ENCODE assay signal across 29 cellular contexts in genomic region chr16:80318107-80318506, GRCh38.
"Had no signal": no experiment of that assay in that cellular context is flagged by ENCODE, and none has a peak within 500 bp of the region (broad histone marks: within the 10 kb centered on the region; RNA-seq: fewer than 3 reads in every experiment).

No MANE protein-coding gene starts in this region.

- H3K27ac Mint-ChIP-seq: activated CD4-positive, alpha-beta memory T cell treated with anti-CD3 and anti-CD28 coated beads, Interleukin-2, amount 10 ng/mL, durations not matched to agents 7 days and 5 days; activated CD4-positive, alpha-beta T cell treated with anti-CD3 and anti-CD28 coated beads, Interleukin-2, amount 10 ng/mL, durations not matched to agents 7 days and 5 days; activated naive CD8-positive, alpha-beta T cell; activated T-helper 17 cell treated with anti-CD3 and anti-CD28 coated beads, Interleukin-2, amount 50 U/mL, for 72 hours; dendritic cell treated with granulocyte-macrophage colony-stimulating factor and Interleukin-4, amounts not matched to agents 40 ng/mL and 50 ng/mL, for 4 days; endodermal cell had no signal

- H3K27ac ChIP-seq: brain microvascular endothelial cell, coronary artery, dorsolateral prefrontal cortex, heart left ventricle had no signal

- H3K9me3 Mint-ChIP-seq: activated CD4-positive, alpha-beta memory T cell treated with anti-CD3 and anti-CD28 coated beads, Interleukin-2, amount 10 ng/mL, durations not matched to agents 7 days and 5 days; activated CD4-positive, alpha-beta T cell treated with anti-CD3 and anti-CD28 coated beads, Interleukin-2, amount 10 ng/mL, durations not matched to agents 7 days and 5 days; activated T-cell treated with anti-CD3 and anti-CD28 coated beads, Interleukin-2, amount 50 U/mL, for 4 hours; central memory CD8-positive, alpha-beta T cell; dendritic cell treated with granulocyte-macrophage colony-stimulating factor and Interleukin-4, amounts not matched to agents 40 ng/mL and 50 ng/mL, for 4 days; endodermal cell had no signal

- H3K4me3 Mint-ChIP-seq: activated CD4-positive, alpha-beta memory T cell treated with anti-CD3 and anti-CD28 coated beads, Interleukin-2, amount 10 ng/mL, durations not matched to agents 7 days and 5 days; activated CD4-positive, alpha-beta T cell treated with anti-CD3 and anti-CD28 coated beads, Interleukin-2, amount 10 ng/mL, durations not matched to agents 7 days and 5 days; activated naive CD8-positive, alpha-beta T cell; activated T-cell treated with anti-CD3 and anti-CD28 coated beads, Interleukin-2, amount 50 U/mL, for 4 hours; activated T-helper 17 cell treated with anti-CD3 and anti-CD28 coated beads, Interleukin-2, amount 50 U/mL, for 72 hours; central memory CD8-positive, alpha-beta T cell; dendritic cell treated with granulocyte-macrophage colony-stimulating factor and Interleukin-4, amounts not matched to agents 40 ng/mL and 50 ng/mL, for 4 days; endodermal cell had no signal

- H3K9me3 ChIP-seq: heart left ventricle had no signal

- H3K4me1 ChIP-seq: heart left ventricle had no signal

- H3K27me3 Mint-ChIP-seq: dendritic cell treated with granulocyte-macrophage colony-stimulating factor and Interleukin-4, amounts not matched to agents 40 ng/mL and 50 ng/mL, for 4 days had no signal

- FAIRE-seq: astrocyte, bronchial epithelial cell, frontal cortex had no signal

- DNase-seq: activated CD4-positive, alpha-beta memory T cell treated with anti-CD3 and anti-CD28 coated beads, Interleukin-2, amount 10 ng/mL, durations not matched to agents 7 days and 5 days; activated CD4-positive, alpha-beta T cell treated with anti-CD3 and anti-CD28 coated beads for 1 hour; activated CD4-positive, alpha-beta T cell treated with anti-CD3 and anti-CD28 coated beads for 4 hours; activated CD4-positive, alpha-beta T cell treated with anti-CD3 and anti-CD28 coated beads, Interleukin-2, amount 10 ng/mL, durations not matched to agents 7 days and 5 days; activated CD4-positive, alpha-beta T cell treated with anti-CD3 and anti-CD28 coated beads, Interleukin-2, amount 50 U/mL, for 4 hours; activated CD8-positive, alpha-beta memory T cell treated with anti-CD3 and anti-CD28 coated beads, Interleukin-2, amount 50 U/mL, for 48 hours; activated effector memory CD4-positive, alpha-beta T cell treated with Interleukin-2 at 50 U/mL for 16 hours; activated gamma-delta T cell treated with Interleukin-2 at 50 U/mL for 16 hours; activated naive CD4-positive, alpha-beta T cell treated with anti-CD3 and anti-CD28 coated beads, Interleukin-2, amount 50 U/mL, for 16 hours; activated naive CD4-positive, alpha-beta T cell treated with Interleukin-2 at 50 U/mL for 16 hours; activated T-cell treated with anti-CD3 and anti-CD28 coated beads for 4 hours; activated T-cell treated with anti-CD3 and anti-CD28 coated beads, Interleukin-2, amount 50 U/mL, for 4 hours; amniotic stem cell; anterior cingulate cortex; brain microvascular endothelial cell; dorsolateral prefrontal cortex; effector memory CD4-positive, alpha-beta T cell; foreskin fibroblast; heart left ventricle had no signal

- H3K4me3 ChIP-seq: coronary artery, dorsolateral prefrontal cortex, heart left ventricle had no signal

- ATAC-seq: activated T-cell treated with anti-CD3 and anti-CD28 coated beads, Interleukin-2, amount 50 U/mL, for 4 hours; activated T-helper 17 cell treated with anti-CD3 and anti-CD28 coated beads, Interleukin-2, amount 50 U/mL, for 72 hours; esophagus mucosa; heart left ventricle had no signal

- H3K36me3 Mint-ChIP-seq: activated naive CD8-positive, alpha-beta T cell had no signal

- H3K27me3 ChIP-seq: brain microvascular endothelial cell had no signal

- H3K4me1 Mint-ChIP-seq: activated CD4-positive, alpha-beta memory T cell treated with anti-CD3 and anti-CD28 coated beads, Interleukin-2, amount 10 ng/mL, durations not matched to agents 7 days and 5 days; activated CD4-positive, alpha-beta T cell treated with anti-CD3 and anti-CD28 coated beads, Interleukin-2, amount 10 ng/mL, durations not matched to agents 7 days and 5 days; activated T-helper 17 cell treated with anti-CD3 and anti-CD28 coated beads, Interleukin-2, amount 50 U/mL, for 72 hours; central memory CD8-positive, alpha-beta T cell had no signal

- H3K36me3 ChIP-seq: brain microvascular endothelial cell, heart left ventricle had no signal
